1 cellular context compared by ENCODE assay signal in the genomic region with DNA sequence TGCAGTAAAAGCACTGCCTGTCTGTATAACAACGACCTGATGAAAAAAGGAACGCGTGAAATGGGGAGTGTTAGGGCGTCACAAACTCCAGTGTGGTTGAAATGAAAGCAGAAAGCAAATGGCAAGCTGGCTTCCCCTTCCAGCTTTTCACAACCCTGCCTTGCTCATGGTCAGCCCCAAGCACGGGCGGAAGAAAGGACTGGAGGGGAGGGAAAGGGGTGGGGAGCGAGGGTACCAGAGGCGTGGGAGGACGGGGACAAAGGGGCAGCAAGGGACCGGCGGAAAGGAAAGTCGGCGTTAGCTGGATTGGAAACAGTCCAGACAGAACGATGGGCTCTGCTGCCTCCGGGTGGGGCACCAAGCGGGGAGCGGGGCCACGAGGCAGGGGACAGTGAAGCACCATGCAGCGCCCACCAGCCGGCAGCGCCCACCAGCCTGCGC.
TF ChIP-seq lines count a peak whose summit lies in the region.

No MANE protein-coding gene starts in this region.

TF ChIP-seq in WTC11, 78 proteins besides CTCF, POLR2A, EP300 and RAD21 (continued from another document):
- TF ChIP-seq, protein P1, sequence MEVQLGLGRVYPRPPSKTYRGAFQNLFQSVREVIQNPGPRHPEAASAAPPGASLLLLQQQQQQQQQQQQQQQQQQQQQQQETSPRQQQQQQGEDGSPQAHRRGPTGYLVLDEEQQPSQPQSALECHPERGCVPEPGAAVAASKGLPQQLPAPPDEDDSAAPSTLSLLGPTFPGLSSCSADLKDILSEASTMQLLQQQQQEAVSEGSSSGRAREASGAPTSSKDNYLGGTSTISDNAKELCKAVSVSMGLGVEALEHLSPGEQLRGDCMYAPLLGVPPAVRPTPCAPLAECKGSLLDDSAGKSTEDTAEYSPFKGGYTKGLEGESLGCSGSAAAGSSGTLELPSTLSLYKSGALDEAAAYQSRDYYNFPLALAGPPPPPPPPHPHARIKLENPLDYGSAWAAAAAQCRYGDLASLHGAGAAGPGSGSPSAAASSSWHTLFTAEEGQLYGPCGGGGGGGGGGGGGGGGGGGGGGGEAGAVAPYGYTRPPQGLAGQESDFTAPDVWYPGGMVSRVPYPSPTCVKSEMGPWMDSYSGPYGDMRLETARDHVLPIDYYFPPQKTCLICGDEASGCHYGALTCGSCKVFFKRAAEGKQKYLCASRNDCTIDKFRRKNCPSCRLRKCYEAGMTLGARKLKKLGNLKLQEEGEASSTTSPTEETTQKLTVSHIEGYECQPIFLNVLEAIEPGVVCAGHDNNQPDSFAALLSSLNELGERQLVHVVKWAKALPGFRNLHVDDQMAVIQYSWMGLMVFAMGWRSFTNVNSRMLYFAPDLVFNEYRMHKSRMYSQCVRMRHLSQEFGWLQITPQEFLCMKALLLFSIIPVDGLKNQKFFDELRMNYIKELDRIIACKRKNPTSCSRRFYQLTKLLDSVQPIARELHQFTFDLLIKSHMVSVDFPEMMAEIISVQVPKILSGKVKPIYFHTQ (CRISPR knock-in tag; IDR thresholded peaks at IDR 0.05) = no peak
- TF ChIP-seq, protein P2, sequence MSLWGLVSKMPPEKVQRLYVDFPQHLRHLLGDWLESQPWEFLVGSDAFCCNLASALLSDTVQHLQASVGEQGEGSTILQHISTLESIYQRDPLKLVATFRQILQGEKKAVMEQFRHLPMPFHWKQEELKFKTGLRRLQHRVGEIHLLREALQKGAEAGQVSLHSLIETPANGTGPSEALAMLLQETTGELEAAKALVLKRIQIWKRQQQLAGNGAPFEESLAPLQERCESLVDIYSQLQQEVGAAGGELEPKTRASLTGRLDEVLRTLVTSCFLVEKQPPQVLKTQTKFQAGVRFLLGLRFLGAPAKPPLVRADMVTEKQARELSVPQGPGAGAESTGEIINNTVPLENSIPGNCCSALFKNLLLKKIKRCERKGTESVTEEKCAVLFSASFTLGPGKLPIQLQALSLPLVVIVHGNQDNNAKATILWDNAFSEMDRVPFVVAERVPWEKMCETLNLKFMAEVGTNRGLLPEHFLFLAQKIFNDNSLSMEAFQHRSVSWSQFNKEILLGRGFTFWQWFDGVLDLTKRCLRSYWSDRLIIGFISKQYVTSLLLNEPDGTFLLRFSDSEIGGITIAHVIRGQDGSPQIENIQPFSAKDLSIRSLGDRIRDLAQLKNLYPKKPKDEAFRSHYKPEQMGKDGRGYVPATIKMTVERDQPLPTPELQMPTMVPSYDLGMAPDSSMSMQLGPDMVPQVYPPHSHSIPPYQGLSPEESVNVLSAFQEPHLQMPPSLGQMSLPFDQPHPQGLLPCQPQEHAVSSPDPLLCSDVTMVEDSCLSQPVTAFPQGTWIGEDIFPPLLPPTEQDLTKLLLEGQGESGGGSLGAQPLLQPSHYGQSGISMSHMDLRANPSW (CRISPR knock-in tag; conservative IDR thresholded peaks at IDR 0.05; ENCODE audit: low read depth) = no peak
